ENCODE assay signal across 26 cellular contexts in genomic region chr15:94912760-94913159, GRCh38.
"Had no signal": no experiment of that assay in that cellular context is flagged by ENCODE, and none has a peak within 500 bp of the region (broad histone marks: within the 10 kb centered on the region; RNA-seq: fewer than 3 reads in every experiment).

No MANE protein-coding gene starts in this region.

- H3K4me1 ChIP-seq: pancreas, psoas muscle, right lobe of liver, sigmoid colon, spleen, suprapubic skin, testis, tibial artery, upper lobe of right lung, uterus had no signal

- H3K27me3 ChIP-seq: neural progenitor cell, right lobe of liver, sigmoid colon, spleen, suprapubic skin, testis, tibial artery, transverse colon, upper lobe of right lung, uterus had no signal

- DNase-seq: naive thymus-derived CD4-positive, alpha-beta T cell; natural killer cell; pancreas; psoas muscle; right cardiac atrium; right lobe of liver; sigmoid colon; spleen; stimulated activated CD4-positive, alpha-beta T cell treated with anti-CD3 and anti-CD28 coated beads, Interleukin-12 subunit alpha, Interleukin-12 subunit beta, amount 100 ng/mL, for 4 hours; stimulated activated CD4-positive, alpha-beta T cell treated with anti-CD3 and anti-CD28 coated beads, Interleukin-1b, Interleukin-23, amount 100 ng/mL, for 48 hours; stimulated activated CD4-positive, alpha-beta T cell treated with anti-CD3 and anti-CD28 coated beads, Interleukin-4, amount 100 ng/mL, for 1 hour; stimulated activated CD4-positive, alpha-beta T cell treated with anti-CD3 and anti-CD28 coated beads, Interleukin-4, amount 100 ng/mL, for 4 hours; stimulated activated CD8-positive, alpha-beta memory T cell treated with anti-CD3 and anti-CD28 coated beads, Interleukin-4, amount 100 ng/mL, for 48 hours; stimulated activated naive CD4-positive, alpha-beta T cell; stimulated activated naive CD8-positive, alpha-beta T cell treated with anti-CD3 and anti-CD28 coated beads, Interleukin-15, amount 100 ng/mL, for 72 hours; stimulated activated naive CD8-positive, alpha-beta T cell treated with anti-CD3 and anti-CD28 coated beads, Interleukin-15, Interleukin-2, amounts not matched to agents 100 U/mL and 50 U/mL, for 24 hours; substantia nigra; testis; tibial artery; transverse colon; upper lobe of right lung; uterus had no signal

- H3K9ac ChIP-seq: neural progenitor cell had no signal

- H3K9me3 ChIP-seq: pancreas, psoas muscle, right lobe of liver, testis, upper lobe of right lung had no signal

- H3K36me3 ChIP-seq: neural progenitor cell, pancreas, right lobe of liver, sigmoid colon, spleen, suprapubic skin, tibial artery, transverse colon, upper lobe of right lung, uterus had no signal

- H3K4me3 ChIP-seq: neural progenitor cell, pancreas, psoas muscle, right lobe of liver, sigmoid colon, smooth muscle cell, spleen, suprapubic skin, testis, tibial artery, transverse colon, upper lobe of right lung, uterus had no signal

- H2AFZ ChIP-seq: neural progenitor cell had no signal

- ATAC-seq: naive thymus-derived CD4-positive, alpha-beta T cell; natural killer cell; pancreas; psoas muscle; right cardiac atrium; right lobe of liver; stimulated activated memory B cell treated with anti-CD40 and anti-IgM and Interleukin-4, amounts not matched to agents 10 μg/mL and 1 μg/mL and 100 μg/mL, for 72 hours; stimulated activated naive CD8-positive, alpha-beta T cell treated with anti-CD3 and anti-CD28 coated beads, Interleukin-15, amount 100 ng/mL, for 72 hours; stimulated activated naive CD8-positive, alpha-beta T cell treated with anti-CD3 and anti-CD28 coated beads, Interleukin-15, Interleukin-2, amounts not matched to agents 100 U/mL and 50 U/mL, for 24 hours; upper lobe of right lung had no signal

- FAIRE-seq: pancreas had no signal

- H3K4me2 ChIP-seq: neural progenitor cell, smooth muscle cell had no signal

- H3K27ac ChIP-seq: neural progenitor cell, pancreas, psoas muscle, right lobe of liver, sigmoid colon, spleen, suprapubic skin, testis, tibial artery, transverse colon, upper lobe of right lung, uterus had no signal
